In genomic region chr1:209229494-209230059, GRCh38 we compare ENCODE assay signal across 19 cellular contexts.
"Had no signal": no experiment of that assay in that cellular context is flagged by ENCODE, and none has a peak within 500 bp of the region (broad histone marks: within the 10 kb centered on the region; RNA-seq: fewer than 3 reads in every experiment).

No MANE protein-coding gene starts in this region.

- H3K27ac Mint-ChIP-seq: effector memory CD8-positive, alpha-beta T cell; nephron had no signal

- H3K4me3 ChIP-seq: ascending aorta, left lung, right atrium auricular region, skin epidermis, tibial nerve had no signal

- H3K4me1 ChIP-seq: ascending aorta, left lung, right atrium auricular region, tibial nerve had no signal

- H3K4me3 Mint-ChIP-seq: effector memory CD8-positive, alpha-beta T cell; nephron had no signal

- DNase-seq: activated CD4-positive, alpha-beta T cell treated with anti-CD3 and anti-CD28 coated beads, Interleukin-2, amount 50 U/mL, for 1 hour; activated CD8-positive, alpha-beta memory T cell treated with anti-CD3 and anti-CD28 coated beads for 24 hours; activated naive CD4-positive, alpha-beta T cell treated with Interleukin-2 at 50 U/mL for 16 hours; dermis blood vessel endothelial cell; effector memory CD8-positive, alpha-beta T cell; islet precursor cell; left lung; nucleus accumbens; stimulated activated CD4-positive, alpha-beta T cell treated with anti-CD3 and anti-CD28 coated beads, Interleukin-15, amount 100 ng/mL, for 24 hours; stimulated activated CD4-positive, alpha-beta T cell treated with anti-CD3 and anti-CD28 coated beads, Interleukin-4, amount 100 ng/mL, for 24 hours; stimulated activated naive CD4-positive, alpha-beta T cell; substantia nigra; T-helper 9 cell had no signal

- H3K27me3 ChIP-seq: ascending aorta, right atrium auricular region had no signal

- H3K27ac ChIP-seq: ascending aorta, left lung, right atrium auricular region, skin epidermis, tibial nerve had no signal

- H3K4me1 Mint-ChIP-seq: nephron had no signal

- ATAC-seq: activated CD4-positive, CD25-positive, alpha-beta regulatory T cell treated with anti-CD3 and anti-CD28 coated beads, Interleukin-2, amount 50 U/mL, for 24 hours; effector memory CD8-positive, alpha-beta T cell; left lung had no signal

- H3K36me3 ChIP-seq: ascending aorta, left lung, right atrium auricular region had no signal
